In the genomic region with DNA sequence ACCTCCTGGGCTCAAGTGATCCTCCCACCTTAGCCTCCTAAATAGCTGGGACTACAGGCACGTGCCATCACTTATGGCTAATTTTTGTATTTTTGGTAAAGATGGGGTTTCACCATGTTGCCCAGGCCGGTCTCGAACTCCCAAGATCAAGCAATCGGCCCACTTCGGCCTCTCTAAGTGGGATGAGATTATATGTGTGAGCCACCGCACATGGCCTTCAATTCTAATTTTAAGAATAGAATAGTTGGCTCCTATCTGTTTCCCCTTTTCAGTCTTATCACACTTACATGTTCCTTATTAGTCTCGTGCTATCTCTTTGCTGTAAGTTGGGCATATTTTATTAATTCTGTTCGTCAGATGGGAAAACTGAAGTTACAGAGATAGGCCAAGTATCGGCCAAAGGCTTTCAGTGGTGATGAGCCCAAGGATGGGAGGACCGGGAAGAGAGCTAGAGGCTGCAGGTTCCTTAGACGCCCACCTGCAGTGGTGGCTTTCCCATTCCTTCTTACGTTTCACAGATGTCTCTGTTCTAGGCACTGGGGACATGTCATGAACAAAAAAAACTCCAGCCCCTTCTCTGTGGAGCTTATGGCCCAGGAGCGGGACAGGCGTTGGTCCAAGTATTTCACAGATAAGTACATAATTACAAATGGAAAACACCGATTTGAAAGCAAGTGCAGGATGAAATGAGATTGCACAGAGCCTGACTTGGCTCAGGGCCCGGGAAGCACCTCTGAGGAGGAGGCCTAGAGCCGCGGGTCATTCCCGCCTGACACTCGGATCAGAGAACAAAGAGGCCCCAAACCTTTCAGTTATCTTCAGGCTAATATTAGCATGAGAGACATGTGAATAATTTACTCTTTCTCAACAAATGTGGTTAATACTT, we compare ENCODE assay signal across 8 cellular contexts.
DNase-seq lines count a peak whose midpoint lies in the region; ATAC-seq, FAIRE-seq and TF ChIP-seq lines count a peak whose summit lies in the region.

No MANE protein-coding gene starts in this region.

- H3K27me3 ChIP-seq in astrocyte (ENCODE audit: insufficient read depth, low read length) (no peaks in the 10 kb centered on the region), H9 (ENCODE audit: insufficient read depth, low read length) (no peaks in the 10 kb centered on the region)

- H2AFZ ChIP-seq in astrocyte (ENCODE audit: low read depth, low read length) (no peak overlapping the region), H9 (ENCODE audit: low read length) (no peak overlapping the region)

- H3T11ph ChIP-seq in H9 (ENCODE audit: low read length): no peak overlapping the region

- H4K91ac ChIP-seq in H9 (ENCODE audit: insufficient read length, low read depth, low read length): no peak overlapping the region

- peak overlapping the region; percentile 69 for H3K27ac ChIP-seq in astrocyte (ENCODE audit: low read depth, low read length)
- H3K27ac ChIP-seq in H9 (ENCODE audit: insufficient read length, low read depth, low read length): no peak overlapping the region

- H3K36me3 Mint-ChIP-seq in astrocyte (ENCODE audit: low read depth, unreplicated experiment) (no peaks in the 10 kb centered on the region), H9 (ENCODE audit: insufficient read depth in 1 of 3, low read depth in 3 of 3) (no peaks in the 10 kb centered on the region)
- no peaks in the 10 kb centered on the region for H3K36me3 Mint-ChIP-seq in activated T-helper 17 cell treated with anti-CD3 and anti-CD28 coated beads, Interleukin-2, amount 50 U/mL, for 72 hours (ENCODE audit: low read depth)

- H2BK15ac ChIP-seq in H9 (ENCODE audit: low read depth, low read length): no peak overlapping the region

- H3K4me3 ChIP-seq in astrocyte (ENCODE audit: insufficient read depth, low read depth, low read length): no peak overlapping the region

- H3K4me1 ChIP-seq in astrocyte (ENCODE audit: insufficient read depth, low read length) (peaks cover 19% of the 10 kb centered on the region), H9 (ENCODE audit: insufficient read depth, low read length) (no peaks in the 10 kb centered on the region)

- H3K79me2 ChIP-seq in astrocyte (ENCODE audit: insufficient read depth, low read length) (no peaks in the 10 kb centered on the region), H9 (ENCODE audit: insufficient read depth, low read length) (no peaks in the 10 kb centered on the region)

- no peak overlapping the region for H3K4ac ChIP-seq in H9 (ENCODE audit: low read depth, low read length)

- no CpG with 5 or more reads among the region's 20 CpGs for WGBS in H9 (ENCODE audit: extremely low coverage, insufficient read length, low lambda C conversion rate)

- no peak overlapping the region for H3K18ac ChIP-seq in H9 (ENCODE audit: insufficient read length, low read depth, low read length)

- no peak overlapping the region for H2BK12ac ChIP-seq in H9 (ENCODE audit: insufficient read length, low read depth, low read length)

- H3K4me2 ChIP-seq in astrocyte (ENCODE audit: low read length) (peak overlapping the region; percentile 81), H9 (ENCODE audit: insufficient read depth, insufficient read length, low read length) (no peak overlapping the region)

- ATAC-seq in GM19351 (IDR thresholded peaks at IDR 0.05; ENCODE audit: unreplicated experiment): peak; percentile 42
- ATAC-seq in activated T-helper 17 cell treated with anti-CD3 and anti-CD28 coated beads, Interleukin-2, amount 50 U/mL, for 72 hours (replicated peaks): no peak

- no peaks in the 10 kb centered on the region for H4K20me1 ChIP-seq in astrocyte (ENCODE audit: insufficient read depth, low read length)
- H4K20me1 ChIP-seq in H9 (ENCODE audit: control insufficient read depth, insufficient read depth, insufficient read length): no peaks in the 10 kb centered on the region

- H3K27me3 Mint-ChIP-seq in astrocyte (ENCODE audit: low read depth, unreplicated experiment): peaks cover 10% of the 10 kb centered on the region
- peaks cover 11% of the 10 kb centered on the region for H3K27me3 Mint-ChIP-seq in H9 (ENCODE audit: low read depth)
- no peaks in the 10 kb centered on the region for H3K27me3 Mint-ChIP-seq in activated T-helper 17 cell treated with anti-CD3 and anti-CD28 coated beads, Interleukin-2, amount 50 U/mL, for 72 hours

- no peak overlapping the region for H3K56ac ChIP-seq in H9 (ENCODE audit: insufficient read length, low read depth, low read length)

- H4K5ac ChIP-seq in H9 (ENCODE audit: insufficient read length, low read depth, low read length): no peak overlapping the region

- no peak overlapping the region for H2BK20ac ChIP-seq in H9 (ENCODE audit: low read depth, low read length, poor library complexity, severe bottlenecking)

- no peak overlapping the region for H3K14ac ChIP-seq in H9 (ENCODE audit: insufficient read depth, low read length)

- no peak overlapping the region for H4K8ac ChIP-seq in H9 (replicated peaks; ENCODE audit: insufficient read length, low read depth, low read length)

- DNase-seq in NCI-H1417 (lab: John Stamatoyannopoulos, UW) (peak; percentile 27 to 95 (median 85)), astrocyte (ENCODE audit: low read depth) (peak; percentile 30), mucosa of gallbladder (ENCODE audit: low spot score) (peak; percentile 49), H9 (no peak), GM19240 (ENCODE audit: insufficient read length, low spot score) (no peak)
- DNase-seq in activated naive CD4-positive, alpha-beta T cell treated with anti-CD3 and anti-CD28 coated beads, Interleukin-2, amount 50 U/mL, for 16 hours: no peak

- H3K36me3 ChIP-seq in astrocyte (ENCODE audit: insufficient read depth, low read length): no peaks in the 10 kb centered on the region

- TF ChIP-seq CTCF in astrocyte (IDR thresholded peaks at IDR 0.05; ENCODE audit: insufficient read depth, low read depth, low read length) (no peak), H9 (conservative IDR thresholded peaks at IDR 0.05) (no peak)

- H3K9me3 Mint-ChIP-seq in astrocyte (ENCODE audit: unreplicated experiment): peaks cover 1% of the 10 kb centered on the region
- no peaks in the 10 kb centered on the region; a peak in 1 of 5 replicates for H3K9me3 Mint-ChIP-seq in H9
- no peaks in the 10 kb centered on the region for H3K9me3 Mint-ChIP-seq in activated T-helper 17 cell treated with anti-CD3 and anti-CD28 coated beads, Interleukin-2, amount 50 U/mL, for 72 hours

- no peak overlapping the region for H3K23ac ChIP-seq in H9 (ENCODE audit: insufficient read length, low read depth, low read length)

- no peak overlapping the region for H3K4me3 Mint-ChIP-seq in astrocyte (ENCODE audit: unreplicated experiment)
- no peak overlapping the region for H3K4me3 Mint-ChIP-seq in H9
- H3K4me3 Mint-ChIP-seq in activated T-helper 17 cell treated with anti-CD3 and anti-CD28 coated beads, Interleukin-2, amount 50 U/mL, for 72 hours: no peak overlapping the region

- peak overlapping the region; percentile 8 for H3K27ac Mint-ChIP-seq in astrocyte (ENCODE audit: unreplicated experiment)
- 0 out of 7 replicates have a peak overlapping the region, but pooled peaks of 1 of the 3 experiments have one; percentile 16 for H3K27ac Mint-ChIP-seq in H9
- no peak overlapping the region for H3K27ac Mint-ChIP-seq in activated T-helper 17 cell treated with anti-CD3 and anti-CD28 coated beads, Interleukin-2, amount 50 U/mL, for 72 hours

- H3K23me2 ChIP-seq in H9 (ENCODE audit: insufficient read length, low read depth, low read length, poor library complexity, severe bottlenecking): no peaks in the 10 kb centered on the region

- H2AK5ac ChIP-seq in H9 (ENCODE audit: insufficient read length, low read length): no peak overlapping the region

- H3K4me1 Mint-ChIP-seq in astrocyte (ENCODE audit: low read depth, unreplicated experiment): peaks cover 12% of the 10 kb centered on the region
- peaks cover 8 to 9% of the 10 kb centered on the region in 2 experiments for H3K4me1 Mint-ChIP-seq in H9
- peaks cover 11% of the 10 kb centered on the region for H3K4me1 Mint-ChIP-seq in activated T-helper 17 cell treated with anti-CD3 and anti-CD28 coated beads, Interleukin-2, amount 50 U/mL, for 72 hours

- H3K9me3 ChIP-seq in astrocyte (ENCODE audit: insufficient read depth, low read depth, low read length): no peaks in the 10 kb centered on the region
- H3K9me3 ChIP-seq in H9 (ENCODE audit: control insufficient read depth, low read depth, low read length): no peaks in the 10 kb centered on the region

- H2BK120ac ChIP-seq in H9 (ENCODE audit: low read depth, low read length, poor library complexity, severe bottlenecking): no peak overlapping the region

- no peak overlapping the region for H2BK5ac ChIP-seq in H9 (ENCODE audit: insufficient read length, low read length)

- H3K9ac ChIP-seq in astrocyte (ENCODE audit: low read length) (peak overlapping the region; percentile 57), H9 (ENCODE audit: extremely low read depth, insufficient read length, low read length) (no peak overlapping the region)

- no peaks in the 10 kb centered on the region for H3K79me1 ChIP-seq in H9 (ENCODE audit: insufficient read depth, low read depth, low read length, poor library complexity, severe bottlenecking)

- no peak for FAIRE-seq in astrocyte (lab: Jason Lieb, UNC)

Comparison
In these comparisons a context has a peak if more than half of its experiments do, and no peak if none do; other contexts are left out.
1. DNase-seq: peak in NCI-H1417 (3 of 3), astrocyte (single experiment) and mucosa of gallbladder (single experiment); none in H9 (single experiment), GM19240 (single experiment) and activated naive CD4-positive, alpha-beta T cell treated with anti-CD3 and anti-CD28 coated beads, Interleukin-2, amount 50 U/mL, for 16 hours (single experiment).